Comparison of ENCODE assay signal across 1 cellular context in genomic region chr17:55620023-55620422, GRCh38.
TF ChIP-seq lines count a peak whose summit lies in the region.

No MANE protein-coding gene starts in this region.

TF ChIP-seq in GM23338, 12 proteins besides CTCF, POLR2A, EP300 and RAD21 (continued from another document):
- TF ChIP-seq ZNF462 (CRISPR knock-in tag; IDR thresholded peaks at IDR 0.05) (no peak), ZNF331 (CRISPR knock-in tag; IDR thresholded peaks at IDR 0.05; ENCODE audit: low read depth) (no peak)
